ENCODE assay signal across 1 cellular context in genomic region chr19:34359140-34359953, GRCh38.
TF ChIP-seq lines count a peak whose summit lies in the region.

No MANE protein-coding gene starts in this region.

TF ChIP-seq in HepG2, 621 proteins besides CTCF, POLR2A, EP300 and RAD21 (continued from another document and continues in another):
- TF ChIP-seq RERE (CRISPR knock-in tag; IDR thresholded peaks at IDR 0.05; ENCODE audit: low read depth) (peak; percentile 53; the same call in 1 of the 2 replicates), JUND (CRISPR knock-in tag; IDR thresholded peaks at IDR 0.05) (0 out of 2 replicates have a peak, but pooled peaks have one; percentile 11), MIER2 (CRISPR knock-in tag; IDR thresholded peaks at IDR 0.05) (no peak; the same call in 1 of the 2 replicates), ZNF615 (CRISPR knock-in tag; IDR thresholded peaks at IDR 0.05; ENCODE audit: borderline replicate concordance) (no peak), NFKB2 (CRISPR knock-in tag; IDR thresholded peaks at IDR 0.05; ENCODE audit: borderline replicate concordance) (peak; percentile 32; the same call in 1 of the 2 replicates), ZNF432 (CRISPR knock-in tag; IDR thresholded peaks at IDR 0.05; ENCODE audit: borderline replicate concordance) (no peak), ZNF350 (CRISPR knock-in tag; IDR thresholded peaks at IDR 0.05; ENCODE audit: borderline replicate concordance, low read depth) (peak; percentile 82), CCDC6 (CRISPR knock-in tag; IDR thresholded peaks at IDR 0.05) (peak; percentile 60; the same call in 1 of the 2 replicates), ATF1 (CRISPR knock-in tag; IDR thresholded peaks at IDR 0.05) (no peak), ATF3 (CRISPR knock-in tag; IDR thresholded peaks at IDR 0.05) (peak; percentile 86), NKX3-1 (CRISPR knock-in tag; IDR thresholded peaks at IDR 0.05) (no peak), ZNF639 (CRISPR knock-in tag; conservative IDR thresholded peaks at IDR 0.05) (peak; percentile 96), KAT7 (CRISPR knock-in tag; IDR thresholded peaks at IDR 0.05; ENCODE audit: borderline replicate concordance) (peak; percentile 67; the same call in 1 of the 2 replicates), KDM3A (CRISPR knock-in tag; IDR thresholded peaks at IDR 0.05; ENCODE audit: low read depth) (0 out of 2 replicates have a peak, but pooled peaks have one; percentile 13), ZNF513 (CRISPR knock-in tag; conservative IDR thresholded peaks at IDR 0.05) (no peak), SMARCC2 (IDR thresholded peaks at IDR 0.05) (no peak), ELF1 (CRISPR knock-in tag; IDR thresholded peaks at IDR 0.05) (peak; percentile 79; the same call in 1 of the 2 replicates), NCOA1 (CRISPR knock-in tag; IDR thresholded peaks at IDR 0.05) (peak; percentile 83; the same call in 1 of the 2 replicates), NR0B2 (CRISPR knock-in tag; IDR thresholded peaks at IDR 0.05) (peak; percentile 11; the same call in 1 of the 2 replicates), MTA1 (CRISPR knock-in tag; IDR thresholded peaks at IDR 0.05; ENCODE audit: borderline replicate concordance) (no peak; the same call in 1 of the 2 replicates), ZNF614 (CRISPR knock-in tag; IDR thresholded peaks at IDR 0.05; ENCODE audit: borderline replicate concordance) (peak; percentile 44; the same call in 1 of the 2 replicates), ZBTB1 (CRISPR knock-in tag; IDR thresholded peaks at IDR 0.05; ENCODE audit: borderline replicate concordance) (no peak), ZNF33A (CRISPR knock-in tag; IDR thresholded peaks at IDR 0.05; ENCODE audit: borderline replicate concordance) (no peak), KDM1A (CRISPR knock-in tag; IDR thresholded peaks at IDR 0.05) (no peak), CEBPB (IDR thresholded peaks at IDR 0.05; ENCODE audit: borderline replicate concordance, low read depth, low read length) (peak; percentile 52; the same call in 1 of the 2 replicates), MEIS1 (CRISPR knock-in tag; IDR thresholded peaks at IDR 0.05; ENCODE audit: borderline replicate concordance) (0 out of 2 replicates have a peak, but pooled peaks have one; percentile 44), ZXDC (CRISPR knock-in tag; IDR thresholded peaks at IDR 0.05) (no peak), MAFF (IDR thresholded peaks at IDR 0.05; ENCODE audit: low read depth, low read length) (peak; percentile 89), ZNF546 (CRISPR knock-in tag; conservative IDR thresholded peaks at IDR 0.05) (peak; percentile 78; the same call in 1 of the 2 replicates), ZNF503 (CRISPR knock-in tag; IDR thresholded peaks at IDR 0.05) (0 out of 2 replicates have a peak, but pooled peaks have one; percentile 8), CBX5 (CRISPR knock-in tag; IDR thresholded peaks at IDR 0.05; ENCODE audit: borderline replicate concordance) (no peak), ZBTB43 (CRISPR knock-in tag; conservative IDR thresholded peaks at IDR 0.05) (no peak), ZFX (CRISPR knock-in tag; IDR thresholded peaks at IDR 0.05; ENCODE audit: low read depth) (peak; percentile 78), MXD3 (CRISPR knock-in tag; IDR thresholded peaks at IDR 0.05) (no peak), ZNF367 (CRISPR knock-in tag; IDR thresholded peaks at IDR 0.05; ENCODE audit: borderline replicate concordance) (no peak), SALL2 (CRISPR knock-in tag; IDR thresholded peaks at IDR 0.05) (no peak; the same call in none of the 2 replicates), CERS6 (CRISPR knock-in tag; IDR thresholded peaks at IDR 0.05) (no peak), FOSL2 (CRISPR knock-in tag; IDR thresholded peaks at IDR 0.05) (peak; percentile 82), ZNF12 (CRISPR knock-in tag; IDR thresholded peaks at IDR 0.05) (0 out of 2 replicates have a peak, but pooled peaks have one; percentile 18), ZFP37 (CRISPR knock-in tag; IDR thresholded peaks at IDR 0.05; ENCODE audit: borderline replicate concordance) (peak; percentile 41; the same call in 1 of the 2 replicates), SRSF9 (IDR thresholded peaks at IDR 0.05; ENCODE audit: borderline replicate concordance, insufficient read depth, low read depth, low read length, poor library complexity, severe bottlenecking) (no peak), RFX5 (IDR thresholded peaks at IDR 0.05; ENCODE audit: low read depth, low read length) (no peak), ZNF780A (CRISPR knock-in tag; IDR thresholded peaks at IDR 0.05) (no peak), MAZ (IDR thresholded peaks at IDR 0.05; ENCODE audit: borderline replicate concordance, low read depth, low read length) (no peak), MAZ (CRISPR knock-in tag; IDR thresholded peaks at IDR 0.05; ENCODE audit: low read depth) (peak; percentile 83), SKI (IDR thresholded peaks at IDR 0.05; ENCODE audit: partially characterized antibody) (peak; percentile 52), PITX1 (CRISPR knock-in tag; IDR thresholded peaks at IDR 0.05) (peak; percentile 55; the same call in 1 of the 2 replicates), MXD1 (CRISPR knock-in tag; IDR thresholded peaks at IDR 0.05) (peak; percentile 69), SOX5 (CRISPR knock-in tag; IDR thresholded peaks at IDR 0.05; ENCODE audit: borderline replicate concordance) (peak; percentile 57)
